Comparison of ENCODE assay signal across 29 cellular contexts in the genomic region with DNA sequence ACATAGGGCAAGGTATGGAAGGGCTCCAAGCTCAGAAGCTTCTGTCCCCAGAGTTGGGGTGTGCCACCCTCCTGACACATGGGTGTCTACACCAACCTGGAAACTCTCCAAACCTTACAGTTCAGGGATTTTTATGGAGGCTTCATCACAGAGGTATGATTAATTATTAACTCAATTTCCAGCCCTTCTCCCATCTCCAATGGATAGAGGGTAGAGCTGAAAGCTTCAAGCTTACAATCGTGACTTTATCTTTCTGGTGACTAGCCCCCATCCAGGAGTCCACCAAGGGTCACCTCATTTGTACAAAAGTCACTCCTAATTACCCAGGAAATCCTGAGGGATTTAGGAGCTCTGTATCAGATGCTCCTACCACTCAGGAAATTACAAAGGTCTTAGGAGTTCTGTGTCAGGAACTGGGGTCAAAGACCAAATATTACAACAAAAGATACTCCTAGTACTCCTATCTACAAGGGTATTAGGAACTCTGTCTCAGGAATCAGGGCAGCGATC.
DNase-seq lines count a peak whose midpoint lies in the region; ATAC-seq, FAIRE-seq and TF ChIP-seq lines count a peak whose summit lies in the region.
"Had no signal": no experiment of that assay in that cellular context is flagged by ENCODE, and none has a peak within 500 bp of the region (broad histone marks: within the 10 kb centered on the region; RNA-seq: fewer than 3 reads in every experiment).

No MANE protein-coding gene starts in this region.

- H3K4me1 ChIP-seq in endothelial cell of umbilical vein (ENCODE audit: control insufficient read depth, extremely low read depth, insufficient read depth, low read length) = peaks cover 6% of the 10 kb centered on the region
- peaks cover 5% of the 10 kb centered on the region for H3K4me1 ChIP-seq in mucosa of descending colon (ENCODE audit: low read depth)
- H3K4me1 ChIP-seq: esophagus squamous epithelium, pancreas, suprapubic skin, upper lobe of right lung had no signal

- in situ Hi-C loops in ACHN (cut with HindIII; ENCODE audit: low pct_ligation_motif_present, low pct_unique_long_range_greater_than_20kb, low sequenced_read_pairs) = no loop called here
- in situ Hi-C loops in GM13977 (cut with MboI; ENCODE audit: low pct_unique_long_range_greater_than_20kb, low sequenced_read_pairs, unreplicated experiment) = no loop called here

- no peaks in the 10 kb centered on the region for H3K36me3 ChIP-seq in endothelial cell of umbilical vein (ENCODE audit: control insufficient read depth in 2 of 2, extremely low read depth in 1 of 2, insufficient read depth in 2 of 2, low read length in 2 of 2)
- no peaks in the 10 kb centered on the region for H3K36me3 ChIP-seq in mucosa of descending colon (ENCODE audit: low read depth)
- H3K36me3 ChIP-seq: esophagus squamous epithelium, MG63, pancreas, suprapubic skin, upper lobe of right lung had no signal

- H4K20me1 ChIP-seq in endothelial cell of umbilical vein (replicated peaks; ENCODE audit: control insufficient read depth, extremely low read depth, insufficient read depth, low read length) = no peaks in the 10 kb centered on the region

- DNase-seq in ACHN (peak; percentile 22), HuH-7 (ENCODE audit: low spot score) (peak; percentile 11), endothelial cell of umbilical vein (ENCODE audit: low read depth, low spot score) (no peak), mucosa of descending colon (no peak), NCI-H1436 treated with DMSO at 0.1 percent for 48 hours (lab: John Stamatoyannopoulos, UW) (no peak), foreskin melanocyte (no peak), GM13977 (ENCODE audit: low spot score) (no peak), DMS114 treated with DMSO at 0.1 percent for 48 hours (lab: John Stamatoyannopoulos, UW; ENCODE audit: unreplicated experiment) (no peak)
- DNase-seq: activated CD8-positive, alpha-beta T cell treated with anti-CD3 and anti-CD28 coated beads, Interleukin-2, amount 10 ng/mL, durations not matched to agents 7 days and 5 days; activated naive CD4-positive, alpha-beta T cell treated with anti-CD3 and anti-CD28 coated beads for 36 hours; CD4-positive, alpha-beta memory T cell; DMS153; endodermal cell; esophagus squamous epithelium; foreskin keratinocyte; left cardiac atrium; MG63; NCI-H1105 treated with DMSO at 0.1 percent for 48 hours; NCI-H2029; NCI-H524 treated with DMSO at 0.1 percent for 48 hours; pancreas; retina; Right ventricle myocardium superior; stimulated activated naive CD4-positive, alpha-beta T cell treated with Interleukin-2 at 50 U/mL for 16 hours; upper lobe of right lung had no signal

- intact Hi-C loops in endothelial cell of umbilical vein (cut with micrococcal nuclease) = no loop called here
- intact Hi-C loops in mucosa of descending colon (cut with DNase I, micrococcal nuclease) = no loop called here

- ATAC-seq in mucosa of descending colon = peak; percentile 96
- ATAC-seq: activated CD8-positive, alpha-beta T cell treated with anti-CD3 and anti-CD28 coated beads, Interleukin-2, amount 10 ng/mL, durations not matched to agents 7 days and 5 days; GM23338; K562; left cardiac atrium; pancreas; upper lobe of right lung had no signal

- no peak for TF ChIP-seq CTCF in endothelial cell of umbilical vein (IDR thresholded peaks at IDR 0.05; ENCODE audit: extremely low read depth in 1 of 2, insufficient read depth in 1 of 2, low read depth in 1 of 2, low read length in 2 of 2)
- no peak for TF ChIP-seq CTCF in mucosa of descending colon (IDR thresholded peaks at IDR 0.05)
- no peak for TF ChIP-seq CTCF in GM13977 (IDR thresholded peaks at IDR 0.05; ENCODE audit: extremely low read depth, insufficient read depth, missing control alignments)

- BruUV-seq in endothelial cell of umbilical vein (replicated peaks; lab: Mats Ljungman, UMichigan) = no TSS peak

- H3K4me3 ChIP-seq in endothelial cell of umbilical vein (replicated peaks in 1 of 3; ENCODE audit: insufficient read depth in 1 of 3, low read depth in 1 of 3, low read length in 3 of 3) (no peak overlapping the region), mucosa of descending colon (no peak overlapping the region)
- H3K4me3 ChIP-seq: esophagus squamous epithelium, GM23338, K562, MG63, pancreas, suprapubic skin, upper lobe of right lung had no signal

- no peak for TF ChIP-seq POLR2A in endothelial cell of umbilical vein (IDR thresholded peaks at IDR 0.05; ENCODE audit: low read depth, low read length)

- H3K79me2 ChIP-seq in endothelial cell of umbilical vein (ENCODE audit: control insufficient read depth, insufficient read depth, low read length) = no peaks in the 10 kb centered on the region

- CTCF ChIA-PET in endothelial cell of umbilical vein (lab: Charles Lee) = interaction anchor here (1.2 to 1.3 kb wide), 3 partner anchors 14 to 125 kb away, joined by 3 to 4 read pairs (median 3); no protein-coding TSS in a partner anchor

- no peak overlapping the region for H3K27ac ChIP-seq in endothelial cell of umbilical vein (ENCODE audit: insufficient read depth, low read depth, low read length)
- H3K27ac ChIP-seq: esophagus squamous epithelium, foreskin keratinocyte, pancreas, suprapubic skin, upper lobe of right lung had no signal

- no peak overlapping the region for H3K4me2 ChIP-seq in endothelial cell of umbilical vein (ENCODE audit: insufficient read depth, low read length)
- H3K4me2 ChIP-seq: GM23338 had no signal

- POLR2A ChIA-PET in endothelial cell of umbilical vein (lab: Charles Lee) = no interaction called here

- no peak overlapping the region for H2AFZ ChIP-seq in endothelial cell of umbilical vein (ENCODE audit: low read depth, low read length)
- H2AFZ ChIP-seq: GM23338 had no signal

- H3K9me1 ChIP-seq in endothelial cell of umbilical vein (replicated peaks; ENCODE audit: control insufficient read depth, extremely low read depth, insufficient read depth, low read length) = peaks cover 2% of the 10 kb centered on the region

- H3K9me3 ChIP-seq in endothelial cell of umbilical vein (replicated peaks; ENCODE audit: control insufficient read depth, insufficient read depth, low read length) (no peaks in the 10 kb centered on the region), mucosa of descending colon (no peaks in the 10 kb centered on the region)
- H3K9me3 ChIP-seq: esophagus squamous epithelium, MG63, pancreas, suprapubic skin, upper lobe of right lung had no signal

- H3K9ac ChIP-seq in endothelial cell of umbilical vein (replicated peaks; ENCODE audit: extremely low read depth, insufficient read depth, low read length) = no peak overlapping the region

- H3K27me3 ChIP-seq in endothelial cell of umbilical vein (ENCODE audit: control insufficient read depth in 2 of 2, insufficient read depth in 2 of 2, low read length in 2 of 2) = no peaks in the 10 kb centered on the region
- H3K27me3 ChIP-seq: esophagus squamous epithelium, foreskin keratinocyte, MG63, pancreas, suprapubic skin, upper lobe of right lung had no signal

- dilution Hi-C loops in endothelial cell of umbilical vein (cut with MboI; ENCODE audit: extremely low pct_ligation_motif_present, low sequenced_read_pairs) = no loop called here

- FAIRE-seq in endothelial cell of umbilical vein (lab: Jason Lieb, UNC) = no peak
- FAIRE-seq: A204.1, K562, pancreas had no signal

TF ChIP-seq in endothelial cell of umbilical vein, 7 proteins besides CTCF, POLR2A, EP300 and RAD21:
- TF ChIP-seq POLR2AphosphoS5 (IDR thresholded peaks at IDR 0.05; ENCODE audit: insufficient read depth, low read depth, low read length) (no peak), MYC (IDR thresholded peaks at IDR 0.05; ENCODE audit: low read depth, low read length) (no peak), FOS (IDR thresholded peaks at IDR 0.05; ENCODE audit: borderline replicate concordance, insufficient read depth, low read length) (peak; percentile 24), GATA2 (IDR thresholded peaks at IDR 0.05; ENCODE audit: insufficient read depth, insufficient read length, low read depth, low read length) (peak; percentile 86), JUN (IDR thresholded peaks at IDR 0.05; ENCODE audit: borderline replicate concordance, insufficient read depth, insufficient read length, low read depth) (no peak), EZH2 (IDR thresholded peaks at IDR 0.05; ENCODE audit: borderline replicate concordance, low read depth, low read length, severe bottlenecking) (no peak)
- TF ChIP-seq, protein P1, sequence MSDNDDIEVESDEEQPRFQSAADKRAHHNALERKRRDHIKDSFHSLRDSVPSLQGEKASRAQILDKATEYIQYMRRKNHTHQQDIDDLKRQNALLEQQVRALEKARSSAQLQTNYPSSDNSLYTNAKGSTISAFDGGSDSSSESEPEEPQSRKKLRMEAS (IDR thresholded peaks at IDR 0.05; ENCODE audit: insufficient read depth, insufficient read length) = no peak

Comparison
In these comparisons a context has a peak if more than half of its experiments do, and no peak if none do; other contexts are left out.
1. DNase-seq: peak in ACHN (single experiment) and HuH-7 (single experiment); none in endothelial cell of umbilical vein (single experiment), mucosa of descending colon (0 of 3), NCI-H1436 treated with DMSO at 0.1 percent for 48 hours (single experiment), foreskin melanocyte (single experiment), GM13977 (single experiment) and DMS114 treated with DMSO at 0.1 percent for 48 hours (single experiment).